ENCODE assay signal across 10 cellular contexts in the genomic region with DNA sequence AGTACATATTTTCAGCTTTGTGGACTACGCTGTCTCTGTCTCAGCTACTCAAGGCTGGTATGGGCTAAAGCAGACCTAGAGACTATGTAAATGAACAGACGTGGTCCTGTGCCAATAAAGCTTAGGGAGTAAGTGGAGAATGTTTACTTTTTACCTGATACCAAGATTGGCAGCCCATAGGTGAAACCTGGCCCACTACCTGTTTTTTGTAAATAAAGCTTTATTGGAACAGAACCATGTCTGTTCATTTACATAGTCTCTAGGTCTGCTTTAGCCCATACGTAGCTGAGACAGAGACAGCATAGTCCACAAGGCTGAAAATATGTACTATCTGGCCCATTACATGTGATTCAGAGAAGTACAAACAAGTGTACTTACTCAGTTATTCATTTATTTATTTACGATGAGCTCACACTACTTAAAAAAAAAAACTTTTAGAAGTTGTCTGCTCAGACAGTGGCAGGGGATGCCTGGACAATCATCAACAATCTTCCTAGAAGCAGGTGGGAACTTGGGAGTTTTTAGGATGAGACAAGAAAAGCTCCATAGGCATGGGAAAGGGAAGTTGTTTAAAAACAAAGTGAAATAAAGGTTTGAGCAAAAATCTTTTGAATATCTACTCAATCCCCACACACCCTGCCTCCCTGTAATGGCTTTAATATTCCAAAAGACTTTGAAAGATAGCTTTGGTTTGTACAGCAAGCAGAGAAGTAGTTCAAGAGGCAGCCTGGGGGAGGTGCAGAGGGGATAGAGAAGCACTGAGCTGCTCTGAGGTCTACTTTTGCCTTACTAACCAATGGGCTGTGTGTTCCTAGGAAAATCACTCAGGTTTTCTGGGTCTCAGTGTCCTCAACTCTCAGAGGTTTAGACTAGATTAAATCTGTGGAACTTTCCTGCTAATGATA.
DNase-seq lines count a peak whose midpoint lies in the region; ATAC-seq and TF ChIP-seq lines count a peak whose summit lies in the region.
"Had no signal": no experiment of that assay in that cellular context is flagged by ENCODE, and none has a peak within 500 bp of the region (broad histone marks: within the 10 kb centered on the region; RNA-seq: fewer than 3 reads in every experiment).

No MANE protein-coding gene starts in this region.

- H3K36me3 ChIP-seq in KMS-11 (ENCODE audit: insufficient read depth), result no peaks in the 10 kb centered on the region
- H3K36me3 ChIP-seq: right lobe of liver had no signal

- POLR2A ChIA-PET in CD4-positive, alpha-beta T cell (lab: Charles Lee), result interaction anchor here (0.7 to 16.7 kb wide), 7 partner anchors 6 to 51 kb away, joined by 3 to 475 read pairs (median 5); no protein-coding TSS in a partner anchor
- POLR2A ChIA-PET in naive thymus-derived CD8-positive, alpha-beta T cell (lab: Charles Lee), result interaction anchor here (0.6 to 23.3 kb wide), 4 partner anchors 6 to 45 kb away, joined by 3 to 654 read pairs (median 84); no protein-coding TSS in a partner anchor

- intact Hi-C loops in CD4-positive, alpha-beta T cell (cut with DNase I, micrococcal nuclease), result loop anchor here (1.0 to 5.0 kb wide), 3 partner anchors 8 to 36 kb away; no protein-coding TSS in a partner anchor

- CTCF ChIA-PET in CD4-positive, alpha-beta T cell (lab: Charles Lee), result interaction anchor here (0.6 to 2.0 kb wide), 9 partner anchors 7 to 47 kb away, joined by 3 to 5 read pairs (median 3); no protein-coding TSS in a partner anchor

- H3K4me3 ChIP-seq in KMS-11 (IDR thresholded peaks at IDR 0.05; ENCODE audit: insufficient read depth, low read depth, low read length), result no peak overlapping the region
- H3K4me3 ChIP-seq: right lobe of liver had no signal

- no peak for ATAC-seq in CD4-positive, alpha-beta T cell (ENCODE audit: poor library complexity)
- no peak for ATAC-seq in central memory CD8-positive, alpha-beta T cell (replicated peaks; ENCODE audit: extremely low read depth, poor library complexity, severe bottlenecking)
- no peak for ATAC-seq in naive thymus-derived CD8-positive, alpha-beta T cell
- ATAC-seq in GM21390 (IDR thresholded peaks at IDR 0.05; ENCODE audit: unreplicated experiment), result no peak

- no peaks in the 10 kb centered on the region for H3K27me3 ChIP-seq in CD4-positive, alpha-beta T cell (ENCODE audit: control insufficient read depth, insufficient read depth, low read length)
- H3K27me3 ChIP-seq in KMS-11 (ENCODE audit: insufficient read depth, low read depth), result no peaks in the 10 kb centered on the region
- H3K27me3 ChIP-seq: right lobe of liver had no signal

- H3K27ac Mint-ChIP-seq in CD4-positive, alpha-beta T cell, result peak overlapping the region; percentile 96
- H3K27ac Mint-ChIP-seq in central memory CD8-positive, alpha-beta T cell (ENCODE audit: low read depth), result no peak overlapping the region
- peak overlapping the region; percentile 94 to 100 (median 98) for H3K27ac Mint-ChIP-seq in naive thymus-derived CD8-positive, alpha-beta T cell

- no peak for DNase-seq in CD4-positive, alpha-beta T cell
- DNase-seq in central memory CD8-positive, alpha-beta T cell (ENCODE audit: low spot score in 2 of 2), result no peak
- DNase-seq in naive thymus-derived CD8-positive, alpha-beta T cell, result no peak
- DNase-seq in stimulated activated CD4-positive, alpha-beta T cell treated with anti-CD3 and anti-CD28 coated beads, Interleukin-15, amount 100 ng/mL, for 24 hours, result no peak
- DNase-seq in foreskin melanocyte (no peak), DMS 273 treated with DMSO at 0.1 percent for 48 hours (lab: John Stamatoyannopoulos, UW) (no peak)
- DNase-seq: DMS79 treated with DMSO at 0.1 percent for 48 hours had no signal

- peak overlapping the region; percentile 95 for H3K27ac ChIP-seq in CD4-positive, alpha-beta T cell (ENCODE audit: low read depth, low read length)
- H3K27ac ChIP-seq in KMS-11, result peak overlapping the region; percentile 69; the same call in 1 of the 2 replicates

- no peaks in the 10 kb centered on the region for H4K20me1 ChIP-seq in KMS-11 (ENCODE audit: insufficient read depth)

- no peak overlapping the region; the same call in 1 of the 2 replicates for H3K9ac ChIP-seq in KMS-11

- peaks cover 81% of the 10 kb centered on the region for H3K36me3 Mint-ChIP-seq in CD4-positive, alpha-beta T cell (ENCODE audit: low read depth)
- H3K36me3 Mint-ChIP-seq in central memory CD8-positive, alpha-beta T cell (ENCODE audit: insufficient read depth), result peaks cover 21% of the 10 kb centered on the region
- peaks cover 0 to 36% (median 15%) of the 10 kb centered on the region in 3 donors for H3K36me3 Mint-ChIP-seq in naive thymus-derived CD8-positive, alpha-beta T cell

- H3K4me1 Mint-ChIP-seq in CD4-positive, alpha-beta T cell (ENCODE audit: low read depth), result peaks cover 98% of the 10 kb centered on the region
- H3K4me1 Mint-ChIP-seq in central memory CD8-positive, alpha-beta T cell, result peaks cover 90% of the 10 kb centered on the region
- peaks cover 51 to 98% (median 96%) of the 10 kb centered on the region in 4 donors for H3K4me1 Mint-ChIP-seq in naive thymus-derived CD8-positive, alpha-beta T cell

- peak overlapping the region; percentile 12; the same call in 1 of the 2 replicates for H3K4me2 ChIP-seq in KMS-11

- no peaks in the 10 kb centered on the region for H3K9me3 ChIP-seq in CD4-positive, alpha-beta T cell (ENCODE audit: control insufficient read depth, low read length)
- H3K9me3 ChIP-seq: right lobe of liver had no signal

- H3K79me2 ChIP-seq in KMS-11 (ENCODE audit: insufficient read depth, low read depth), result peaks cover 62% of the 10 kb centered on the region

- peak overlapping the region; percentile 75 for H3K4me3 Mint-ChIP-seq in CD4-positive, alpha-beta T cell
- peak overlapping the region; percentile 23 for H3K4me3 Mint-ChIP-seq in central memory CD8-positive, alpha-beta T cell
- peak overlapping the region; percentile 70 to 92 (median 86) for H3K4me3 Mint-ChIP-seq in naive thymus-derived CD8-positive, alpha-beta T cell

- TF ChIP-seq CTCF in CD4-positive, alpha-beta T cell (IDR thresholded peaks at IDR 0.05), result no peak
- no peak for TF ChIP-seq CTCF in KMS-11 (conservative IDR thresholded peaks at IDR 0.05; ENCODE audit: low read depth, low read length)

- no peak overlapping the region for H2AFZ ChIP-seq in KMS-11 (ENCODE audit: low read depth)

- H3K9me3 Mint-ChIP-seq in CD4-positive, alpha-beta T cell, result no peaks in the 10 kb centered on the region
- H3K9me3 Mint-ChIP-seq in central memory CD8-positive, alpha-beta T cell, result no peaks in the 10 kb centered on the region
- no peaks in the 10 kb centered on the region for H3K9me3 Mint-ChIP-seq in naive thymus-derived CD8-positive, alpha-beta T cell

- H3K4me1 ChIP-seq in KMS-11 (ENCODE audit: low read depth, poor library complexity, severe bottlenecking), result peaks cover 85% of the 10 kb centered on the region

- no peaks in the 10 kb centered on the region for H3K27me3 Mint-ChIP-seq in CD4-positive, alpha-beta T cell
- no peaks in the 10 kb centered on the region for H3K27me3 Mint-ChIP-seq in central memory CD8-positive, alpha-beta T cell
- no peaks in the 10 kb centered on the region for H3K27me3 Mint-ChIP-seq in naive thymus-derived CD8-positive, alpha-beta T cell

Comparison
In these comparisons a context has a peak if more than half of its experiments do, and no peak if none do; other contexts are left out.
1. H3K4me3 Mint-ChIP-seq: peak in every context shown above with its lines; median percentile 86 in naive thymus-derived CD8-positive, alpha-beta T cell; 75 in CD4-positive, alpha-beta T cell; 23 in central memory CD8-positive, alpha-beta T cell.